Comparison of ENCODE assay signal across 5 cellular contexts in the genomic region with DNA sequence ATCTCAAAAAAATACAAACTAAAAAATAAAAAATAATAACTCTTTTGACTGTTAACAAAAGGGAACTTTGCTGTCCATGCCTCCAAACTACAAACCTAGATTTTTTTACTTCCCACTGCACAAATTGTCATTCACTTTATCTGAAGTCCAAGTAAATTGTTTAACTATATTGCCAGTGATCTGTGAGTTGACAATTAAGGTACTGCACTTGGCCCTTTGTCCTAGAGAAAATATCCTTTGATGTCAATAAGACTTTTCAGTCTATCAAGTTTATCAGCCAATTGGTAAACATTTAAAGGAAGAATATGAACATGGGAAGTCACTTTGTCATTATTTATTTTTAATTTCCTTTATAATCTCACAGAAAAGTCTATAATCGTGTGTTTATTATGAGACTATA.
"Had no signal": no experiment of that assay in that cellular context is flagged by ENCODE, and none has a peak within 500 bp of the region (broad histone marks: within the 10 kb centered on the region; RNA-seq: fewer than 3 reads in every experiment).

No MANE protein-coding gene starts in this region.

- ATAC-seq: K562 had no signal

- H3K27ac ChIP-seq: HL-60 had no signal

- H3K4me3 ChIP-seq: K562 had no signal

- DNase-seq: IMR-90, KBM-7 had no signal

- FAIRE-seq: HTR-8/SVneo, K562 had no signal
